1 cellular context compared by ENCODE assay signal in genomic region chr12:6542209-6543009, GRCh38.
TF ChIP-seq lines count a peak whose summit lies in the region.

No MANE protein-coding gene starts in this region.

TF ChIP-seq in HepG2, 621 proteins besides CTCF, POLR2A, EP300 and RAD21 (continued from another document and continues in another):
- TF ChIP-seq, protein P1, sequence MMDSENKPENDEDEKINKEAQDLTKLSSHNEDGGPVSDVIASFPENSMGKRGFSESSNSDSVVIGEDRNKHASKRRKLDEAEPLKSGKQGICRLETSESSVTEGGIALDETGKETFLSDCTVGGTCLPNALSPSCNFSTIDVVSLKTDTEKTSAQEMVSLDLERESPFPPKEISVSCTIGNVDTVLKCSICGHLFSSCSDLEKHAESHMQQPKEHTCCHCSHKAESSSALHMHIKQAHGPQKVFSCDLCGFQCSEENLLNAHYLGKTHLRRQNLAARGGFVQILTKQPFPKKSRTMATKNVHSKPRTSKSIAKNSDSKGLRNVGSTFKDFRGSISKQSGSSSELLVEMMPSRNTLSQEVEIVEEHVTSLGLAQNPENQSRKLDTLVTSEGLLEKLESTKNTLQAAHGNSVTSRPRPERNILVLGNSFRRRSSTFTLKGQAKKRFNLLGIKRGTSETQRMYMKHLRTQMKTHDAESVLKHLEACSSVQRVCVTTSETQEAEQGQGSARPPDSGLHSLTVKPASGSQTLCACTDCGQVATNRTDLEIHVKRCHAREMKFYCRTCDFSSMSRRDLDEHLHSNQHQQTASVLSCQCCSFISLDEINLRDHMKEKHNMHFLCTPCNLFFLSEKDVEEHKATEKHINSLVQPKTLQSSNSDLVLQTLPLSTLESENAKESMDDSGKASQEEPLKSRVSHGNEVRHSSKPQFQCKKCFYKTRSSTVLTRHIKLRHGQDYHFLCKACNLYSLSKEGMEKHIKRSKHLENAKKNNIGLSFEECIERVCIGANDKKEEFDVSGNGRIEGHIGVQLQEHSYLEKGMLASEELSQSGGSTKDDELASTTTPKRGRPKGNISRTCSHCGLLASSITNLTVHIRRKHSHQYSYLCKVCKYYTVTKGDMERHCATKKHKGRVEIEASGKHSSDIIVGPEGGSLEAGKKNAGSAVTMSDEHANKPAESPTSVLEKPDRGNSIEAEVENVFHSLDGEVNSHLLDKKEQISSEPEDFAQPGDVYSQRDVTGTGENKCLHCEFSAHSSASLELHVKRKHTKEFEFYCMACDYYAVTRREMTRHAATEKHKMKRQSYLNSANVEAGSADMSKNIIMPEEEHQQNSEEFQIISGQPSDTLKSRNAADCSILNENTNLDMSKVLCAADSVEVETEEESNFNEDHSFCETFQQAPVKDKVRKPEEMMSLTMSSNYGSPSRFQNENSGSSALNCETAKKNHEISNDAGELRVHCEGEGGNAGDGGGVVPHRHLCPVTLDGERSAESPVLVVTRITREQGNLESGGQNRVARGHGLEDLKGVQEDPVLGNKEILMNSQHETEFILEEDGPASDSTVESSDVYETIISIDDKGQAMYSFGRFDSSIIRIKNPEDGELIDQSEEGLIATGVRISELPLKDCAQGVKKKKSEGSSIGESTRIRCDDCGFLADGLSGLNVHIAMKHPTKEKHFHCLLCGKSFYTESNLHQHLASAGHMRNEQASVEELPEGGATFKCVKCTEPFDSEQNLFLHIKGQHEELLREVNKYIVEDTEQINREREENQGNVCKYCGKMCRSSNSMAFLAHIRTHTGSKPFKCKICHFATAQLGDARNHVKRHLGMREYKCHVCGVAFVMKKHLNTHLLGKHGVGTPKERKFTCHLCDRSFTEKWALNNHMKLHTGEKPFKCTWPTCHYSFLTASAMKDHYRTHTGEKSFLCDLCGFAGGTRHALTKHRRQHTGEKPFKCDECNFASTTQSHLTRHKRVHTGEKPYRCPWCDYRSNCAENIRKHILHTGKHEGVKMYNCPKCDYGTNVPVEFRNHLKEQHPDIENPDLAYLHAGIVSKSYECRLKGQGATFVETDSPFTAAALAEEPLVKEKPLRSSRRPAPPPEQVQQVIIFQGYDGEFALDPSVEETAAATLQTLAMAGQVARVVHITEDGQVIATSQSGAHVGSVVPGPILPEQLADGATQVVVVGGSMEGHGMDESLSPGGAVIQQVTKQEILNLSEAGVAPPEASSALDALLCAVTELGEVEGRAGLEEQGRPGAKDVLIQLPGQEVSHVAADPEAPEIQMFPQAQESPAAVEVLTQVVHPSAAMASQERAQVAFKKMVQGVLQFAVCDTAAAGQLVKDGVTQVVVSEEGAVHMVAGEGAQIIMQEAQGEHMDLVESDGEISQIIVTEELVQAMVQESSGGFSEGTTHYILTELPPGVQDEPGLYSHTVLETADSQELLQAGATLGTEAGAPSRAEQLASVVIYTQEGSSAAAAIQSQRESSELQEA (CRISPR knock-in tag; IDR thresholded peaks at IDR 0.05; ENCODE audit: not compliant biosample characterization) = peak; percentile 26
- peak; percentile 81; the same call in 1 of the 2 replicates for TF ChIP-seq ZNF337 (CRISPR knock-in tag; IDR thresholded peaks at IDR 0.05; ENCODE audit: borderline replicate concordance, low read depth)
- TF ChIP-seq ISX (CRISPR knock-in tag; conservative IDR thresholded peaks at IDR 0.05) = no peak
- TF ChIP-seq NKX3-1 (CRISPR knock-in tag; IDR thresholded peaks at IDR 0.05) = peak; percentile 56; the same call in 1 of the 2 replicates
- no peak for TF ChIP-seq TRIM22 (IDR thresholded peaks at IDR 0.05)
- TF ChIP-seq, protein P2, sequence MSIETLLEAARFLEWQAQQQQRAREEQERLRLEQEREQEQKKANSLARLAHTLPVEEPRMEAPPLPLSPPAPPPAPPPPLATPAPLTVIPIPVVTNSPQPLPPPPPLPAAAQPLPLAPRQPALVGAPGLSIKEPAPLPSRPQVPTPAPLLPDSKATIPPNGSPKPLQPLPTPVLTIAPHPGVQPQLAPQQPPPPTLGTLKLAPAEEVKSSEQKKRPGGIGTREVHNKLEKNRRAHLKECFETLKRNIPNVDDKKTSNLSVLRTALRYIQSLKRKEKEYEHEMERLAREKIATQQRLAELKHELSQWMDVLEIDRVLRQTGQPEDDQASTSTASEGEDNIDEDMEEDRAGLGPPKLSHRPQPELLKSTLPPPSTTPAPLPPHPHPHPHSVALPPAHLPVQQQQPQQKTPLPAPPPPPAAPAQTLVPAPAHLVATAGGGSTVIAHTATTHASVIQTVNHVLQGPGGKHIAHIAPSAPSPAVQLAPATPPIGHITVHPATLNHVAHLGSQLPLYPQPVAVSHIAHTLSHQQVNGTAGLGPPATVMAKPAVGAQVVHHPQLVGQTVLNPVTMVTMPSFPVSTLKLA (IDR thresholded peaks at IDR 0.05) = peak; percentile 49; the same call in 1 of the 2 replicates
- no peak for TF ChIP-seq ZBTB1 (CRISPR knock-in tag; IDR thresholded peaks at IDR 0.05; ENCODE audit: borderline replicate concordance)
- TF ChIP-seq, protein P3, sequence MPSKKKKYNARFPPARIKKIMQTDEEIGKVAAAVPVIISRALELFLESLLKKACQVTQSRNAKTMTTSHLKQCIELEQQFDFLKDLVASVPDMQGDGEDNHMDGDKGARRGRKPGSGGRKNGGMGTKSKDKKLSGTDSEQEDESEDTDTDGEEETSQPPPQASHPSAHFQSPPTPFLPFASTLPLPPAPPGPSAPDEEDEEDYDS (CRISPR knock-in tag; IDR thresholded peaks at IDR 0.05) = peak; percentile 64; the same call in 1 of the 2 replicates
- TF ChIP-seq ZNF547 (CRISPR knock-in tag; IDR thresholded peaks at IDR 0.05) = peak; percentile 85
- peak; percentile 74; the same call in 1 of the 2 replicates for TF ChIP-seq POLR2G (IDR thresholded peaks at IDR 0.05; ENCODE audit: low read depth, low read length)
- TF ChIP-seq GLI4 (CRISPR knock-in tag; IDR thresholded peaks at IDR 0.05; ENCODE audit: borderline replicate concordance) = 0 out of 2 replicates have a peak, but pooled peaks have one; percentile 26
- no peak for TF ChIP-seq HMGXB3 (CRISPR knock-in tag; IDR thresholded peaks at IDR 0.05; ENCODE audit: borderline replicate concordance)
- TF ChIP-seq, protein P4, sequence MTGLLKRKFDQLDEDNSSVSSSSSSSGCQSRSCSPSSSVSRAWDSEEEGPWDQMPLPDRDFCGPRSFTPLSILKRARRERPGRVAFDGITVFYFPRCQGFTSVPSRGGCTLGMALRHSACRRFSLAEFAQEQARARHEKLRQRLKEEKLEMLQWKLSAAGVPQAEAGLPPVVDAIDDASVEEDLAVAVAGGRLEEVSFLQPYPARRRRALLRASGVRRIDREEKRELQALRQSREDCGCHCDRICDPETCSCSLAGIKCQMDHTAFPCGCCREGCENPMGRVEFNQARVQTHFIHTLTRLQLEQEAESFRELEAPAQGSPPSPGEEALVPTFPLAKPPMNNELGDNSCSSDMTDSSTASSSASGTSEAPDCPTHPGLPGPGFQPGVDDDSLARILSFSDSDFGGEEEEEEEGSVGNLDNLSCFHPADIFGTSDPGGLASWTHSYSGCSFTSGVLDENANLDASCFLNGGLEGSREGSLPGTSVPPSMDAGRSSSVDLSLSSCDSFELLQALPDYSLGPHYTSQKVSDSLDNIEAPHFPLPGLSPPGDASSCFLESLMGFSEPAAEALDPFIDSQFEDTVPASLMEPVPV (CRISPR knock-in tag; IDR thresholded peaks at IDR 0.05) = peak; percentile 67; the same call in 1 of the 2 replicates
- peak; percentile 81; the same call in 1 of the 2 replicates for TF ChIP-seq NCOR1 (IDR thresholded peaks at IDR 0.05; ENCODE audit: borderline replicate concordance, low read length)
- peak; percentile 22; the same call in 1 of the 2 replicates for TF ChIP-seq BHLHE40 (IDR thresholded peaks at IDR 0.05; ENCODE audit: low read length)
- TF ChIP-seq, protein P5, sequence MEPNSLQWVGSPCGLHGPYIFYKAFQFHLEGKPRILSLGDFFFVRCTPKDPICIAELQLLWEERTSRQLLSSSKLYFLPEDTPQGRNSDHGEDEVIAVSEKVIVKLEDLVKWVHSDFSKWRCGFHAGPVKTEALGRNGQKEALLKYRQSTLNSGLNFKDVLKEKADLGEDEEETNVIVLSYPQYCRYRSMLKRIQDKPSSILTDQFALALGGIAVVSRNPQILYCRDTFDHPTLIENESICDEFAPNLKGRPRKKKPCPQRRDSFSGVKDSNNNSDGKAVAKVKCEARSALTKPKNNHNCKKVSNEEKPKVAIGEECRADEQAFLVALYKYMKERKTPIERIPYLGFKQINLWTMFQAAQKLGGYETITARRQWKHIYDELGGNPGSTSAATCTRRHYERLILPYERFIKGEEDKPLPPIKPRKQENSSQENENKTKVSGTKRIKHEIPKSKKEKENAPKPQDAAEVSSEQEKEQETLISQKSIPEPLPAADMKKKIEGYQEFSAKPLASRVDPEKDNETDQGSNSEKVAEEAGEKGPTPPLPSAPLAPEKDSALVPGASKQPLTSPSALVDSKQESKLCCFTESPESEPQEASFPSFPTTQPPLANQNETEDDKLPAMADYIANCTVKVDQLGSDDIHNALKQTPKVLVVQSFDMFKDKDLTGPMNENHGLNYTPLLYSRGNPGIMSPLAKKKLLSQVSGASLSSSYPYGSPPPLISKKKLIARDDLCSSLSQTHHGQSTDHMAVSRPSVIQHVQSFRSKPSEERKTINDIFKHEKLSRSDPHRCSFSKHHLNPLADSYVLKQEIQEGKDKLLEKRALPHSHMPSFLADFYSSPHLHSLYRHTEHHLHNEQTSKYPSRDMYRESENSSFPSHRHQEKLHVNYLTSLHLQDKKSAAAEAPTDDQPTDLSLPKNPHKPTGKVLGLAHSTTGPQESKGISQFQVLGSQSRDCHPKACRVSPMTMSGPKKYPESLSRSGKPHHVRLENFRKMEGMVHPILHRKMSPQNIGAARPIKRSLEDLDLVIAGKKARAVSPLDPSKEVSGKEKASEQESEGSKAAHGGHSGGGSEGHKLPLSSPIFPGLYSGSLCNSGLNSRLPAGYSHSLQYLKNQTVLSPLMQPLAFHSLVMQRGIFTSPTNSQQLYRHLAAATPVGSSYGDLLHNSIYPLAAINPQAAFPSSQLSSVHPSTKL (CRISPR knock-in tag; IDR thresholded peaks at IDR 0.05) = peak; percentile 68; the same call in 1 of the 2 replicates
- no peak for TF ChIP-seq TAF15 (IDR thresholded peaks at IDR 0.05; ENCODE audit: low read depth, low read length, poor library complexity, severe bottlenecking)
- no peak for TF ChIP-seq STAT5B (CRISPR knock-in tag; IDR thresholded peaks at IDR 0.05)
- TF ChIP-seq, protein P6, sequence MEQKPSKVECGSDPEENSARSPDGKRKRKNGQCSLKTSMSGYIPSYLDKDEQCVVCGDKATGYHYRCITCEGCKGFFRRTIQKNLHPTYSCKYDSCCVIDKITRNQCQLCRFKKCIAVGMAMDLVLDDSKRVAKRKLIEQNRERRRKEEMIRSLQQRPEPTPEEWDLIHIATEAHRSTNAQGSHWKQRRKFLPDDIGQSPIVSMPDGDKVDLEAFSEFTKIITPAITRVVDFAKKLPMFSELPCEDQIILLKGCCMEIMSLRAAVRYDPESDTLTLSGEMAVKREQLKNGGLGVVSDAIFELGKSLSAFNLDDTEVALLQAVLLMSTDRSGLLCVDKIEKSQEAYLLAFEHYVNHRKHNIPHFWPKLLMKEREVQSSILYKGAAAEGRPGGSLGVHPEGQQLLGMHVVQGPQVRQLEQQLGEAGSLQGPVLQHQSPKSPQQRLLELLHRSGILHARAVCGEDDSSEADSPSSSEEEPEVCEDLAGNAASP (CRISPR knock-in tag; IDR thresholded peaks at IDR 0.05; ENCODE audit: borderline replicate concordance) = peak; percentile 46; the same call in 1 of the 2 replicates
- no peak for TF ChIP-seq TERF1 (CRISPR knock-in tag; IDR thresholded peaks at IDR 0.05)
- peak; percentile 49; the same call in 1 of the 2 replicates for TF ChIP-seq ZNF335 (CRISPR knock-in tag; IDR thresholded peaks at IDR 0.05)
- peak; percentile 28; the same call in 1 of the 2 replicates for TF ChIP-seq NFYB (CRISPR knock-in tag; IDR thresholded peaks at IDR 0.05)
- TF ChIP-seq RELA (CRISPR knock-in tag; IDR thresholded peaks at IDR 0.05) = no peak
- TF ChIP-seq PHF8 (CRISPR knock-in tag; IDR thresholded peaks at IDR 0.05) = peak; percentile 61
- peak; percentile 86 for TF ChIP-seq ETV5 (CRISPR knock-in tag; IDR thresholded peaks at IDR 0.05; ENCODE audit: borderline replicate concordance)
